11 cellular contexts compared by ENCODE assay signal in genomic region chr4:151195801-151196200, GRCh38.
DNase-seq lines count a peak whose midpoint lies in the region; ATAC-seq and TF ChIP-seq lines count a peak whose summit lies in the region.
"Had no signal": no experiment of that assay in that cellular context is flagged by ENCODE, and none has a peak within 500 bp of the region (broad histone marks: within the 10 kb centered on the region; RNA-seq: fewer than 3 reads in every experiment).

No MANE protein-coding gene starts in this region.

- no peaks in the 10 kb centered on the region for H3K4me1 Mint-ChIP-seq in immature natural killer cell

- BruUV-seq in mammary epithelial cell (replicated peaks; lab: Mats Ljungman, UMichigan) = no TSS peak

- peaks cover 12% of the 10 kb centered on the region for H3K4me1 ChIP-seq in mammary epithelial cell (ENCODE audit: insufficient read depth, low read length)
- H3K4me1 ChIP-seq in right cardiac atrium (ENCODE audit: control insufficient read depth, insufficient read depth, low read length) = peaks cover 8% of the 10 kb centered on the region

- peak overlapping the region; percentile 70 for H3K4me2 ChIP-seq in mammary epithelial cell (ENCODE audit: insufficient read depth, low read depth, low read length)

- DNase-seq in HK-2 (ENCODE audit: unreplicated experiment) (peak; percentile 1), mammary epithelial cell (peak; percentile 86), right cardiac atrium (no peak), superior temporal gyrus (ENCODE audit: extremely low spot score) (no peak), SW480 (ENCODE audit: low spot score) (no peak), immature natural killer cell (no peak)
- DNase-seq: NCI-H2227 treated with DMSO at 0.1 percent for 48 hours had no signal

- ATAC-seq in right cardiac atrium (peak; percentile 42 to 53), GM21737 (IDR thresholded peaks at IDR 0.05; ENCODE audit: unreplicated experiment) (no peak)
- ATAC-seq: sciatic nerve had no signal

- intact Hi-C loops in mammary epithelial cell (cut with micrococcal nuclease) = no loop called here
- intact Hi-C loops in right cardiac atrium (cut with DNase I) = no loop called here

- peak overlapping the region; percentile 32 for H3K9ac ChIP-seq in mammary epithelial cell (ENCODE audit: insufficient read depth, low read length)

- no peak for TF ChIP-seq CTCF in mammary epithelial cell (conservative IDR thresholded peaks at IDR 0.05 in 1 of 2, IDR thresholded peaks at IDR 0.05 in 1 of 2; ENCODE audit: extremely low read depth in 1 of 2, insufficient read depth in 1 of 2, low read depth in 1 of 2, low read length in 2 of 2)

- no peak overlapping the region for H2AFZ ChIP-seq in mammary epithelial cell (ENCODE audit: low read depth, low read length)

- H3K79me2 ChIP-seq in mammary epithelial cell (ENCODE audit: insufficient read depth, low read length) = peaks cover 29% of the 10 kb centered on the region

- H3K9me3 Mint-ChIP-seq in immature natural killer cell = peaks cover 0 to 6% (median 0%) of the 10 kb centered on the region in 6 donors

- dilution Hi-C loops in mammary epithelial cell (cut with HindIII; ENCODE audit: low sequenced_read_pairs) = no loop called here

- H3K27ac Mint-ChIP-seq in immature natural killer cell = no peak overlapping the region

- H3K27me3 Mint-ChIP-seq in immature natural killer cell (ENCODE audit: low read depth in 3 of 3) = peaks cover 2 to 4% (median 3%) of the 10 kb centered on the region in 3 donors

- H3K27me3 ChIP-seq in mammary epithelial cell (ENCODE audit: insufficient read depth, low read length) (no peaks in the 10 kb centered on the region), right cardiac atrium (ENCODE audit: control insufficient read depth, insufficient read depth) (no peaks in the 10 kb centered on the region)
- H3K27me3 ChIP-seq: cardiac muscle cell had no signal

- H3K27ac ChIP-seq in mammary epithelial cell (ENCODE audit: insufficient read depth, low read depth, low read length) (peak overlapping the region; percentile 91), right cardiac atrium (ENCODE audit: low read length) (peak overlapping the region; percentile 52), temporal lobe (ENCODE audit: low read depth, low read length) (peak overlapping the region; percentile 17)
- H3K27ac ChIP-seq: cardiac muscle cell had no signal

- no peak overlapping the region for H3K4me3 Mint-ChIP-seq in immature natural killer cell

- no peaks in the 10 kb centered on the region for H3K36me3 Mint-ChIP-seq in immature natural killer cell

- in situ Hi-C loops in mammary epithelial cell (cut with MboI; ENCODE audit: low sequenced_read_pairs in 2 of 2) = no loop called here

- WGBS in mammary epithelial cell (ENCODE audit: low coverage, missing lambda C conversion rate) = 10% methylated on average over 5 of the region's 5 CpGs
- 23% methylated on average over 5 of the region's 5 CpGs for WGBS in right cardiac atrium

- CTCF ChIA-PET in mammary epithelial cell (lab: Charles Lee; ENCODE audit: low non-redundant PET) = no interaction called here

- no peaks in the 10 kb centered on the region for H4K20me1 ChIP-seq in mammary epithelial cell (ENCODE audit: insufficient read depth, low read length)

- H3K36me3 ChIP-seq in mammary epithelial cell (ENCODE audit: insufficient read depth, low read length) = peaks cover 2% of the 10 kb centered on the region
- H3K36me3 ChIP-seq: cardiac muscle cell had no signal

- H3K4me3 ChIP-seq in mammary epithelial cell (replicated peaks in 1 of 3; ENCODE audit: insufficient read depth in 1 of 3, low read depth in 2 of 3, low read length in 3 of 3) (no peak overlapping the region), right cardiac atrium (ENCODE audit: low read length) (no peak overlapping the region)
- H3K4me3 ChIP-seq: cardiac muscle cell had no signal

- H3K9me3 ChIP-seq in mammary epithelial cell (replicated peaks; ENCODE audit: insufficient read depth, low read length) (no peaks in the 10 kb centered on the region), right cardiac atrium (ENCODE audit: control insufficient read depth, low read length) (no peaks in the 10 kb centered on the region)

Comparison
In these comparisons a context has a peak if more than half of its experiments do, and no peak if none do; other contexts are left out.
1. DNase-seq: peak in HK-2 (single experiment) and mammary epithelial cell (single experiment); none in right cardiac atrium (0 of 3), superior temporal gyrus (single experiment), SW480 (single experiment) and immature natural killer cell (0 of 3).
2. H3K27ac ChIP-seq: peak in every context shown above with its lines; median percentile 91 in mammary epithelial cell; 52 in right cardiac atrium; 17 in temporal lobe.